Comparison of ENCODE assay signal across 7 cellular contexts in genomic region chr22:48282804-48283203, GRCh38.
"Had no signal": no experiment of that assay in that cellular context is flagged by ENCODE, and none has a peak within 500 bp of the region (broad histone marks: within the 10 kb centered on the region; RNA-seq: fewer than 3 reads in every experiment).

No MANE protein-coding gene starts in this region.

- H3K4me2 ChIP-seq: KMS-11 had no signal

- ATAC-seq: K562 had no signal

- H3K27ac ChIP-seq: HL-60, KMS-11 had no signal

- H3K9ac ChIP-seq: KMS-11 had no signal

- FAIRE-seq: HTR-8/SVneo, K562 had no signal

- H3K4me3 ChIP-seq: K562 had no signal

- DNase-seq: IMR-90, KBM-7, KG1 had no signal
